1 cellular context compared by ENCODE assay signal in genomic region chr20:31956556-31957220, GRCh38.
TF ChIP-seq lines count a peak whose summit lies in the region.

No MANE protein-coding gene starts in this region.

TF ChIP-seq in GM23338, 12 proteins besides CTCF, POLR2A, EP300 and RAD21 (continued from another document):
- no peak for TF ChIP-seq ZNF462 (CRISPR knock-in tag; IDR thresholded peaks at IDR 0.05)
- no peak for TF ChIP-seq REST (IDR thresholded peaks at IDR 0.05; ENCODE audit: unreplicated experiment)
- TF ChIP-seq ETS1 (IDR thresholded peaks at IDR 0.05) = no peak
